ENCODE assay signal across 1 cellular context in genomic region chr21:43043291-43043690, GRCh38. TPM values are rescaled to one million over a fixed set of nuclear protein-coding genes. Genes with fewer than 3 reads are reported as not detected.
"Had no signal": no experiment of that assay in that cellular context is flagged by ENCODE, and none has a peak within 500 bp of the region (broad histone marks: within the 10 kb centered on the region; RNA-seq: fewer than 3 reads in every experiment).

No MANE protein-coding gene starts in this region.

RNA-seq across cellular contexts. Expression of gene CBS, which starts 32.3 kb away (rescaled TPM):
- polyA plus RNA-seq: immature natural killer cell had no signal
